In the genomic region with DNA sequence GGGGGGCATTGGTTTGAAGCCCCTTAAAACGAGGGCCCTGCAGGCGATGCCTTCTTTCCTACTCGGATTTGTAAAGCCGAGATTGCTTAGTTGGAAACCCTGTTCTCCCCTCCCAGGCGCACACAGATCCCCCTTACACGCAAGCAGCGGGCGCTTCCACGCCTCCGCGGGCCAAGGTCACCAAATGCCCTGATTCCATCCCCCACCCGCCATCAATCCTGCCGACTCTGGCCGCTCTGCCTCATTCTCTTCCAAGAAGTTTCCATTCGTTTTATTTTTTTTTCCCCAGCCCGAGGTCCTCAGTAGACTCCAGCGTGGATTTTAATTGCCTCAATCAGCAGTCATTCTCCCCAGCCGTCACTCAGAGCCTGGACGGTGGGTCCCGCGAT, we compare ENCODE assay signal across 12 cellular contexts. TPM values are rescaled to one million over a fixed set of nuclear protein-coding genes. Genes with fewer than 3 reads are reported as not detected.
DNase-seq lines count a peak whose midpoint lies in the region; ATAC-seq and TF ChIP-seq lines count a peak whose summit lies in the region.
"Had no signal": no experiment of that assay in that cellular context is flagged by ENCODE, and none has a peak within 500 bp of the region (broad histone marks: within the 10 kb centered on the region; RNA-seq: fewer than 3 reads in every experiment).

No MANE protein-coding gene starts in this region.

- H2BK120ac ChIP-seq in neuronal stem cell (ENCODE audit: low read depth, low read length) = no peak overlapping the region

- peak overlapping the region; percentile 40 for H3K4me3 ChIP-seq in Jurkat, Clone E6-1 (ENCODE audit: low read length)
- H3K4me3 ChIP-seq in dorsolateral prefrontal cortex (peak overlapping the region in 50 of 59 donors; percentile 0 to 61 (median 43)), neuronal stem cell (ENCODE audit: low read length in 2 of 2) (no peak overlapping the region)

- H2BK5ac ChIP-seq in neuronal stem cell (ENCODE audit: low read length) = no peak overlapping the region

- DNase-seq in NCI-H2196 (lab: John Stamatoyannopoulos, UW; ENCODE audit: unreplicated experiment) = peak; percentile 24
- no peak for DNase-seq in NCI-H2196 treated with DMSO at 0.1 percent for 48 hours (lab: John Stamatoyannopoulos, UW; ENCODE audit: unreplicated experiment)
- no peak for DNase-seq in Jurkat, Clone E6-1 (ENCODE audit: low read depth, low spot score)
- no peak for DNase-seq in dorsolateral prefrontal cortex
- DNase-seq in neuronal stem cell (ENCODE audit: low spot score) = no peak
- DNase-seq in midbrain (lab: John Stamatoyannopoulos, UW) = no peak
- DNase-seq in COLO668 (lab: John Stamatoyannopoulos, UW; ENCODE audit: unreplicated experiment) = no peak
- DNase-seq: NCI-H187 had no signal

- no peak overlapping the region for H3K9ac ChIP-seq in neuronal stem cell (ENCODE audit: low read depth, low read length, poor library complexity)

- H4K8ac ChIP-seq in neuronal stem cell (ENCODE audit: low read depth, low read length) = no peak overlapping the region

- no CpG with 5 or more reads among the region's 21 CpGs for WGBS in neuronal stem cell (ENCODE audit: extremely low coverage in 2 of 2, insufficient read length in 2 of 2, insufficient replicate concordance in 1 of 2), 2 donors

- no peak overlapping the region for H2BK15ac ChIP-seq in neuronal stem cell (ENCODE audit: low read length)

- no peak for ATAC-seq in GM19455 (IDR thresholded peaks at IDR 0.05; ENCODE audit: unreplicated experiment)

- H2AK5ac ChIP-seq in neuronal stem cell (ENCODE audit: low read depth, low read length) = peak overlapping the region; percentile 66

- H3K36me3 ChIP-seq in neuronal stem cell (replicated peaks in 1 of 2; ENCODE audit: control insufficient read depth in 2 of 2, insufficient read depth in 2 of 2, low read length in 2 of 2) = no peaks in the 10 kb centered on the region

- H3K23ac ChIP-seq in neuronal stem cell (ENCODE audit: low read depth, low read length, poor library complexity) = peak overlapping the region; percentile 61

- H3K27ac ChIP-seq in dorsolateral prefrontal cortex = peak overlapping the region in 21 of 59 donors; percentile 8 to 71 (median 47)
- H3K27ac ChIP-seq in neuronal stem cell (replicated peaks; ENCODE audit: low read length) = no peak overlapping the region
- H3K27ac ChIP-seq: skin epidermis had no signal

- H3K14ac ChIP-seq in neuronal stem cell (ENCODE audit: low read length) = no peak overlapping the region

- H3K9me3 ChIP-seq in neuronal stem cell (replicated peaks in 1 of 2; ENCODE audit: control insufficient read depth in 2 of 2, insufficient read depth in 1 of 2, low read depth in 1 of 2, low read length in 2 of 2) = peaks cover 0 to 3% of the 10 kb centered on the region in 2 donors

- H3K4ac ChIP-seq in neuronal stem cell (ENCODE audit: low read length) = no peak overlapping the region

- H2BK12ac ChIP-seq in neuronal stem cell (ENCODE audit: low read length) = no peak overlapping the region

- intact Hi-C loops in dorsolateral prefrontal cortex (cut with DNase I) = no loop called here

- no peaks in the 10 kb centered on the region for H3K79me1 ChIP-seq in neuronal stem cell (ENCODE audit: low read depth, low read length)

- H2AFZ ChIP-seq in neuronal stem cell (ENCODE audit: low read length) = peak overlapping the region; percentile 72

- peaks cover 10 to 24% of the 10 kb centered on the region in 2 donors for H3K4me1 ChIP-seq in neuronal stem cell (ENCODE audit: control insufficient read depth in 2 of 2, insufficient read depth in 1 of 2, low read depth in 1 of 2, low read length in 2 of 2)

- no peak for TF ChIP-seq CTCF in dorsolateral prefrontal cortex (IDR thresholded peaks at IDR 0.05 in 54 of 56, conservative IDR thresholded peaks at IDR 0.05 in 2 of 56; ENCODE audit: low read depth in 1 of 56, partially characterized antibody in 56 of 56)

- peaks cover 21 to 100% (median 90%) of the 10 kb centered on the region in 45 donors for H3K27me3 ChIP-seq in dorsolateral prefrontal cortex
- H3K27me3 ChIP-seq in neuronal stem cell (ENCODE audit: control insufficient read depth in 3 of 3, insufficient read depth in 3 of 3, low read depth in 1 of 3, low read length in 3 of 3) = peaks cover 39 to 100% (median 90%) of the 10 kb centered on the region in 3 experiments

- H3K4me2 ChIP-seq in neuronal stem cell (ENCODE audit: insufficient read depth, low read length, poor library complexity, severe bottlenecking) = peak overlapping the region; percentile 63

- H3K18ac ChIP-seq in neuronal stem cell (ENCODE audit: low read length) = peak overlapping the region; percentile 13

- H4K91ac ChIP-seq in neuronal stem cell (ENCODE audit: low read depth, low read length, poor library complexity) = no peak overlapping the region

RNA-seq across cellular contexts. Expression of a gene that starts 1.0 kb away (rescaled TPM):
- polyA plus RNA-seq in Jurkat, Clone E6-1 (2012; ENCODE audit: insufficient read depth, insufficient read length) = not detected
- total RNA-seq in dorsolateral prefrontal cortex = 10 to 100 TPM in 117 of 120 experiments, 1 to 10 TPM in 3; 6.1 to 79.3 (median 36.2) TPM
- 0.40 TPM for polyA plus RNA-seq in neuronal stem cell (2013, experiment 1 of 2)
- 0.51 TPM for polyA plus RNA-seq in neuronal stem cell (2013, experiment 2 of 2)
- total RNA-seq: activated T-helper 2 cell treated with anti-CD3 and anti-CD28 coated beads, Interferon-gamma antibody, Interleukin-2, Interleukin-4, amounts not matched to agents 10 μg/mL and 5 μg/mL and 100 μg/mL, durations not matched to agents 14 hours and 24 hours and 36 hours; dermis microvascular lymphatic vessel endothelial cell had no signal

Comparison
In these comparisons a context has a peak if more than half of its experiments do, and no peak if none do; other contexts are left out.
1. H3K4me3 ChIP-seq: peak in Jurkat, Clone E6-1 (single experiment) and dorsolateral prefrontal cortex (50 of 59); none in neuronal stem cell (0 of 2).